Comparison of ENCODE assay signal across 8 cellular contexts in the genomic region with DNA sequence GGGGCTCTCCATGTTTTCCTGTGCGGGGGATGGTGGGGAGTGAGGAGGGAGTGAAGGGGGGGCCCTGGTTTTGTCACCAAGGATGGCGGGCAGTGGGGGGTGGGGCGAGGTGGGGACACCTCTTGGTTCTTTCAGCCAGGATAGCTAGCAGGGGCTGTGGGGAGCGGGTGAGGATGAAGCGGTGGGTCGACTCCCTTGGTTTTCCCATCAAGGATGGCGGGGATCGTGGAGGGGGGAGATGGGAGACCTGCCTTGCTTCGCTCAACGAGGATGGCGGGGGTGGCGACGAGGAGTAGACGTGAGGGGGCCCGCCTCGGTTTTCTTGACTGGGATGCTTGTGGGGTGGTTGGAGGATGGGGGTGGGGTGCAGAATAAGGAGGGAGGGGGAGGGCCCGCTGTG. TPM values are rescaled to one million over a fixed set of nuclear protein-coding genes. Genes with fewer than 3 reads are reported as not detected.
DNase-seq lines count a peak whose midpoint lies in the region; ATAC-seq and TF ChIP-seq lines count a peak whose summit lies in the region.

No MANE protein-coding gene starts in this region.

- H3K36me3 ChIP-seq in BLaER1, result no peaks in the 10 kb centered on the region

- ATAC-seq in HG03175 (IDR thresholded peaks at IDR 0.05; ENCODE audit: unreplicated experiment), result no peak

- H3K4me3 Mint-ChIP-seq in endothelial cell (ENCODE audit: unreplicated experiment), result peak overlapping the region; percentile 79
- H3K4me3 Mint-ChIP-seq in nephron progenitor cell, result peak overlapping the region; percentile 84

- no peak for TF ChIP-seq CTCF in endothelial cell (IDR thresholded peaks at IDR 0.05; ENCODE audit: unreplicated experiment)
- TF ChIP-seq CTCF in nephron progenitor cell (IDR thresholded peaks at IDR 0.05), result no peak

- peaks cover 6% of the 10 kb centered on the region for H3K4me1 Mint-ChIP-seq in endothelial cell (ENCODE audit: unreplicated experiment)
- H3K4me1 Mint-ChIP-seq in nephron progenitor cell, result peaks cover 20% of the 10 kb centered on the region

- H3K9me3 Mint-ChIP-seq in endothelial cell (ENCODE audit: unreplicated experiment) (no peaks in the 10 kb centered on the region), nephron progenitor cell (peaks cover 62% of the 10 kb centered on the region)

- H3K4me3 ChIP-seq in BLaER1, result peak overlapping the region; percentile 73

- peaks cover 57% of the 10 kb centered on the region for H3K27me3 ChIP-seq in BLaER1

- H3K27ac Mint-ChIP-seq in endothelial cell (ENCODE audit: unreplicated experiment) (no peak overlapping the region), nephron progenitor cell (no peak overlapping the region)

- DNase-seq in NCI-H2227 treated with DMSO at 0.1 percent for 48 hours (lab: John Stamatoyannopoulos, UW), result peak; percentile 48
- no peak for DNase-seq in endothelial cell (ENCODE audit: low spot score)
- peak; percentile 27 for DNase-seq in nephron progenitor cell
- DNase-seq in NCI-H1092 (lab: John Stamatoyannopoulos, UW), result no peak
- no peak for DNase-seq in NCI-H1092 treated with DMSO at 0.1 percent for 48 hours (lab: John Stamatoyannopoulos, UW)
- DNase-seq in HUDEP-2 (lab: John Stamatoyannopoulos, UW; ENCODE audit: unreplicated experiment in 76 of 76), result no peak

- peak overlapping the region; percentile 76; the same call in 1 of the 2 replicates for H3K9ac ChIP-seq in BLaER1

- H3K27ac ChIP-seq in BLaER1, result no peak overlapping the region

- H3K4me1 ChIP-seq in BLaER1, result peaks cover 17% of the 10 kb centered on the region

- peaks cover 28% of the 10 kb centered on the region; the same call in 1 of the 2 replicates for H4K20me1 ChIP-seq in BLaER1

- H3K27me3 Mint-ChIP-seq in endothelial cell (ENCODE audit: unreplicated experiment) (peaks cover 11% of the 10 kb centered on the region), nephron progenitor cell (ENCODE audit: low read depth, poor library complexity) (peaks cover 23% of the 10 kb centered on the region)

- H3K4me2 ChIP-seq in BLaER1, result peak overlapping the region; percentile 56

- no peaks in the 10 kb centered on the region for H3K36me3 Mint-ChIP-seq in endothelial cell (ENCODE audit: low read depth, unreplicated experiment)
- H3K36me3 Mint-ChIP-seq in nephron progenitor cell (ENCODE audit: low read depth), result peaks cover 5% of the 10 kb centered on the region

- no peaks in the 10 kb centered on the region; the same call in 1 of the 2 replicates for H3K9me3 ChIP-seq in BLaER1

RNA-seq across cellular contexts. Expression of a gene that starts 0.6 kb away (rescaled TPM):
- 5.6 TPM for total RNA-seq in endothelial cell (ENCODE audit: unreplicated experiment)

Comparison
In these comparisons a context has a peak if more than half of its experiments do, and no peak if none do; other contexts are left out.
1. DNase-seq: peak in NCI-H2227 treated with DMSO at 0.1 percent for 48 hours (single experiment) and nephron progenitor cell (single experiment); none in endothelial cell (single experiment), NCI-H1092 (single experiment), NCI-H1092 treated with DMSO at 0.1 percent for 48 hours (single experiment) and HUDEP-2 (0 of 76).